In the genomic region with DNA sequence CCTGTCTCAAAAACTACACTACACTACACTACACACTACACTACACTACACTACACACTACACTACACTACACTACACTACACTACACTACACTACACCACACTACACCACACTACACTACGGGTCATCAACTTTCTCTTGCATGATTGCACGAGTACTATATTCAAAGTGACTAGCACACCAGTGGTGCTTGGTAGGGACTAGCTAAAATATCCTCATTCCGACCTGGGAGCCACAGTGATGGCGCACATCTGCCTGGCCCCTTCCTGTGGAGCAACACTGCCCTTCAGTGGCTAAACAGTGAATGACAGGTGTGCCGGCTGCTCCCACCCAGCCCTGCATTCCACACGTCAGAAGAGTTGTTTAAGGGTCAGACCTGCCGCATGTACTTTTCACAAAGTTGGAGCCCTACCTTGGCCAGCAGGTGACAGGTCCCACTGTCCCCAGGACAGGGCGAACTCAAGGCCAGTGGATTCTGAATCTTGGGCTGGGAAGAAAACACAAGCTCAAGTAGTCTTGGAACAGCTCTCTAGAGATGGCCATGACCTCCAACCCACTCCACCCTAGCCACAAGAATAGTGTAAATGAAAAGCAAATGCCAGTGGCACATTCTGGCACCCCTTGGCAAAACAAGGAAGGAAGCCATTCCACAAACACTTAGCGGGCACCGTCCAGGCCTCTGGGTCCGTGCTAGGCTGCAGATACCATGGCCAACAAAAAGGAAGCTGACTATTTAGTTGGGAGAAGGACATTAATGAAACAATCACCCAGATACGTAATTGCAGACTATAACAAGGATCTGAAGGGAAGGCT, we compare ENCODE assay signal across 8 cellular contexts. TPM values are rescaled to one million over a fixed set of nuclear protein-coding genes. Genes with fewer than 3 reads are reported as not detected.
DNase-seq lines count a peak whose midpoint lies in the region; ATAC-seq and TF ChIP-seq lines count a peak whose summit lies in the region.

No MANE protein-coding gene starts in this region.

- no peak overlapping the region for H3K4me3 ChIP-seq in ascending aorta

- H3K27me3 ChIP-seq in ascending aorta: no peaks in the 10 kb centered on the region

- H3K4me1 ChIP-seq in ascending aorta: no peaks in the 10 kb centered on the region

- intact Hi-C loops in ascending aorta (cut with DNase I): loop anchor here (5.0 to 10.0 kb wide), 2 partner anchors 406 to 688 kb away; a partner anchor contains a TSS

- DNase-seq in NCI-H1436 (lab: John Stamatoyannopoulos, UW) (peak; percentile 50), NCI-H1436 treated with DMSO at 0.1 percent for 48 hours (lab: John Stamatoyannopoulos, UW) (no peak), NCI-H187 treated with DMSO at 0.1 percent for 48 hours (lab: John Stamatoyannopoulos, UW) (peak; percentile 74), T-helper 22 cell (ENCODE audit: low read depth) (peak; percentile 17), ascending aorta (ENCODE audit: low spot score in 2 of 2) (peak in 1 of 2 donors; percentile 84), hippocampal formation (lab: John Stamatoyannopoulos, UW) (peak; percentile 75 to 77), smooth muscle cell of the brain vasculature (ENCODE audit: low read depth, low spot score) (peak; percentile 31)

- ATAC-seq in HG02852 (IDR thresholded peaks at IDR 0.05; ENCODE audit: unreplicated experiment): peak; percentile 86

- H3K27ac ChIP-seq in ascending aorta: no peak overlapping the region

- no peaks in the 10 kb centered on the region for H3K9me3 ChIP-seq in ascending aorta

- TF ChIP-seq CTCF in ascending aorta (IDR thresholded peaks at IDR 0.05): peak; percentile 97 to 99 (median 99)

- H3K36me3 ChIP-seq in ascending aorta: no peaks in the 10 kb centered on the region

RNA-seq across cellular contexts. Expression of a gene that starts 45.9 kb away (rescaled TPM):
- total RNA-seq in ascending aorta: not detected
